7 cellular contexts compared by ENCODE assay signal in the genomic region with DNA sequence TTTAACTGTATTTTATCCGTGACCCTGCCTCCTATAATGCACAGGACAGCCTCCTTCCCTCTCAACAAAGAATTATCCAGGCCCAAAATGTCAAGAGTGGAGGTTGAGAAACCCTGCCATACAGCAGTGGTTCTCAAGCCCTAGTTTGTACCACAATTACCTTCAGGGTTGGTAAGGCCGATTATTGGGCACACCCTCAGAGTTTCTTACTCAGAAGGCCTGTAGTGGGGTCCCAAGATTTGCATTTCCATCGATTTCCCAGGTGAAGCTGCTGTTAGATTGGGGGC. TPM values are rescaled to one million over a fixed set of nuclear protein-coding genes. Genes with fewer than 3 reads are reported as not detected.
DNase-seq lines count a peak whose midpoint lies in the region; ATAC-seq lines count a peak whose summit lies in the region.

No MANE protein-coding gene starts in this region.

- DNase-seq in activated T-helper 1 cell treated with anti-CD3 and anti-CD28 coated beads, Interleukin-12 subunit alpha, Interleukin-12 subunit beta, Interleukin-2, Interleukin-4 antibody, amounts not matched to agents 30 ng/mL and 10 ng/mL and 1 ng/mL, durations not matched to agents 14 hours and 24 hours and 36 hours (ENCODE audit: low spot score) = no peak
- DNase-seq in NCI-H526 (lab: John Stamatoyannopoulos, UW) (no peak), DMS 273 treated with DMSO at 0.1 percent for 48 hours (lab: John Stamatoyannopoulos, UW) (no peak)

- peaks cover 51% of the 10 kb centered on the region for H3K4me1 Mint-ChIP-seq in activated T-helper 1 cell treated with anti-CD3 and anti-CD28 coated beads, Interleukin-12 subunit alpha, Interleukin-12 subunit beta, Interleukin-2, Interleukin-4 antibody, amounts not matched to agents 30 ng/mL and 10 ng/mL and 1 ng/mL, durations not matched to agents 14 hours and 24 hours and 36 hours (ENCODE audit: low read depth)

- H3K27me3 Mint-ChIP-seq in activated T-helper 1 cell treated with anti-CD3 and anti-CD28 coated beads, Interleukin-12 subunit alpha, Interleukin-12 subunit beta, Interleukin-2, Interleukin-4 antibody, amounts not matched to agents 30 ng/mL and 10 ng/mL and 1 ng/mL, durations not matched to agents 14 hours and 24 hours and 36 hours (ENCODE audit: insufficient read depth) = peaks cover 21% of the 10 kb centered on the region

- peak overlapping the region; percentile 98 for H3K27ac Mint-ChIP-seq in activated T-helper 1 cell treated with anti-CD3 and anti-CD28 coated beads, Interleukin-12 subunit alpha, Interleukin-12 subunit beta, Interleukin-2, Interleukin-4 antibody, amounts not matched to agents 30 ng/mL and 10 ng/mL and 1 ng/mL, durations not matched to agents 14 hours and 24 hours and 36 hours

- peak overlapping the region; percentile 95 for H3K4me3 Mint-ChIP-seq in activated T-helper 1 cell treated with anti-CD3 and anti-CD28 coated beads, Interleukin-12 subunit alpha, Interleukin-12 subunit beta, Interleukin-2, Interleukin-4 antibody, amounts not matched to agents 30 ng/mL and 10 ng/mL and 1 ng/mL, durations not matched to agents 14 hours and 24 hours and 36 hours

- H3K9me3 ChIP-seq in iPS-18c (ENCODE audit: control insufficient read depth, insufficient read depth, low read length) = peaks cover 2% of the 10 kb centered on the region
- no peaks in the 10 kb centered on the region for H3K9me3 ChIP-seq in stomach smooth muscle (ENCODE audit: control insufficient read depth in 2 of 2, low read length in 2 of 2)

- peak; percentile 0 for ATAC-seq in HG02981 (IDR thresholded peaks at IDR 0.05; ENCODE audit: unreplicated experiment)
- ATAC-seq in HG03139 (IDR thresholded peaks at IDR 0.05; ENCODE audit: unreplicated experiment) = no peak

- no peaks in the 10 kb centered on the region for H3K36me3 ChIP-seq in stomach smooth muscle (ENCODE audit: control insufficient read depth in 2 of 2, insufficient read depth in 2 of 2, low read length in 2 of 2)

- H3K27me3 ChIP-seq in stomach smooth muscle (ENCODE audit: control insufficient read depth in 1 of 2, insufficient read depth in 2 of 2, low read length in 2 of 2) = no peaks in the 10 kb centered on the region

- no peaks in the 10 kb centered on the region for H3K9me3 Mint-ChIP-seq in activated T-helper 1 cell treated with anti-CD3 and anti-CD28 coated beads, Interleukin-12 subunit alpha, Interleukin-12 subunit beta, Interleukin-2, Interleukin-4 antibody, amounts not matched to agents 30 ng/mL and 10 ng/mL and 1 ng/mL, durations not matched to agents 14 hours and 24 hours and 36 hours

- peak overlapping the region; percentile 87 for H3K27ac ChIP-seq in stomach smooth muscle (ENCODE audit: low read length)

- peaks cover 6% of the 10 kb centered on the region for H3K36me3 Mint-ChIP-seq in activated T-helper 1 cell treated with anti-CD3 and anti-CD28 coated beads, Interleukin-12 subunit alpha, Interleukin-12 subunit beta, Interleukin-2, Interleukin-4 antibody, amounts not matched to agents 30 ng/mL and 10 ng/mL and 1 ng/mL, durations not matched to agents 14 hours and 24 hours and 36 hours (ENCODE audit: low read depth)

- H3K9ac ChIP-seq in stomach smooth muscle (ENCODE audit: low read length in 2 of 2) = peak overlapping the region; percentile 80 to 87

- intact Hi-C loops in activated T-helper 1 cell treated with anti-CD3 and anti-CD28 coated beads, Interleukin-12 subunit alpha, Interleukin-12 subunit beta, Interleukin-2, Interleukin-4 antibody, amounts not matched to agents 30 ng/mL and 10 ng/mL and 1 ng/mL, durations not matched to agents 14 hours and 24 hours and 36 hours (cut with micrococcal nuclease) = no loop called here

- H3K4me3 ChIP-seq in iPS-18c (ENCODE audit: insufficient read depth, low read depth, low read length) (peak overlapping the region; percentile 93; the same call in 1 of the 2 replicates), stomach smooth muscle (ENCODE audit: low read length in 2 of 2) (peak overlapping the region; percentile 75 to 93)

- peaks cover 15% of the 10 kb centered on the region for H3K4me1 ChIP-seq in stomach smooth muscle (ENCODE audit: control insufficient read depth, insufficient read depth, low read length)

RNA-seq across cellular contexts. Expression of a gene that starts 0.4 kb away (rescaled TPM):
- 7.2 and 8.4 TPM in 2 replicates for total RNA-seq in activated T-helper 1 cell treated with anti-CD3 and anti-CD28 coated beads, Interleukin-12 subunit alpha, Interleukin-12 subunit beta, Interleukin-2, Interleukin-4 antibody, amounts not matched to agents 30 ng/mL and 10 ng/mL and 1 ng/mL, durations not matched to agents 14 hours and 24 hours and 36 hours

RNA-seq across cellular contexts. Expression of a gene that starts 46.7 kb away (rescaled TPM):
- total RNA-seq in activated T-helper 1 cell treated with anti-CD3 and anti-CD28 coated beads, Interleukin-12 subunit alpha, Interleukin-12 subunit beta, Interleukin-2, Interleukin-4 antibody, amounts not matched to agents 30 ng/mL and 10 ng/mL and 1 ng/mL, durations not matched to agents 14 hours and 24 hours and 36 hours = 89.6 and 91.0 TPM in 2 replicates
